ENCODE assay signal across 13 cellular contexts in the genomic region with DNA sequence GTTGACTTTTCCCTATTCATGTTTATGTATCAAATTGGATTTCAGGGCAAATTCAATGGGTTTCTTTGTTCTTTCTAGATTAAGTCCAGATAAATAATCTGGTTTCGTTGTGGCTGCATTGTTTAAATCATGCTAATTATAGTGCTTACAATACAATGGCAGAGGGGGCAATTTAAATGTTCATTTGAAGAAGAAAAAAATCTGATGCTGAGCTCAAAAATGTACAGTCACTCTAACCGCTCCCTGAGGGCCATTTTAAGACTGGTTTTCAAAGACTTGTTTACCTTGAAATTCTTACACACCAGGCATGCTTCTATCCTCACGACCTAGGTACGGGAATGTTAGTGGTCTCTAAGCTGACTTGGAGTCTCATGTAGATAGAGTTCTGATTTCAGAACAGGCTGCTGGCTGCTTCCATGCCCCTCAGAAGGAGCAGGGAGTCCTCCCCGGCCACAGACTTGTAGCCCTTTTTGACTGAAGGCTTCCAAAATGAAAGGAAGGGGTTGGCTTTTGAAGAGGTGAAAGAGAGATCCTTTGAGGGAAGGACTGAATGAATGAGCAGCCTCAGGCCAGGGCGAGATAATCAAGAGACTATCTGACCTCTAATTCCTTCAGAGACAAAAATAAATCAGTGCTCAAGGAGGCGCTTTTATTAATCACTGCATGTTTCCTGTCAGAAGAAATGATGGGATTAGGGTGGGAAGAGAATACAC.
DNase-seq lines count a peak whose midpoint lies in the region; FAIRE-seq and TF ChIP-seq lines count a peak whose summit lies in the region.
"Had no signal": no experiment of that assay in that cellular context is flagged by ENCODE, and none has a peak within 500 bp of the region (broad histone marks: within the 10 kb centered on the region; RNA-seq: fewer than 3 reads in every experiment).

No MANE protein-coding gene starts in this region.

- intact Hi-C loops in testis (cut with DNase I; ENCODE audit: low total_unique reads) = no loop called here

- 71 to 81% methylated on average over 7 of the region's 7 CpGs for WGBS in testis, 2 donors

- FAIRE-seq in astrocyte (lab: Jason Lieb, UNC) = no peak
- FAIRE-seq in frontal cortex (lab: Jason Lieb, UNC) = no peak

- no peaks in the 10 kb centered on the region for H3K27me3 ChIP-seq in BLaER1
- H3K27me3 ChIP-seq in HAP-1 (ENCODE audit: low read depth) = no peaks in the 10 kb centered on the region
- no peaks in the 10 kb centered on the region for H3K27me3 ChIP-seq in astrocyte (ENCODE audit: insufficient read depth, low read length)
- H3K27me3 ChIP-seq in testis = no peaks in the 10 kb centered on the region
- H3K27me3 ChIP-seq: gastrocnemius medialis had no signal

- no peaks in the 10 kb centered on the region for H3K79me2 ChIP-seq in astrocyte (ENCODE audit: insufficient read depth, low read length)

- H3K4me2 ChIP-seq in BLaER1 = peak overlapping the region; percentile 24
- H3K4me2 ChIP-seq in astrocyte (ENCODE audit: low read length) = peak overlapping the region; percentile 8

- H3K27ac Mint-ChIP-seq in astrocyte (ENCODE audit: unreplicated experiment) = no peak overlapping the region
- H3K27ac Mint-ChIP-seq: activated CD4-positive, alpha-beta memory T cell treated with anti-CD3 and anti-CD28 coated beads, Interleukin-2, amount 10 ng/mL, durations not matched to agents 7 days and 5 days had no signal

- no peaks in the 10 kb centered on the region for H3K9me3 Mint-ChIP-seq in astrocyte (ENCODE audit: unreplicated experiment)
- H3K9me3 Mint-ChIP-seq: activated CD4-positive, alpha-beta memory T cell treated with anti-CD3 and anti-CD28 coated beads, Interleukin-2, amount 10 ng/mL, durations not matched to agents 7 days and 5 days had no signal

- in situ Hi-C loops in HAP-1 (cut with MboI; ENCODE audit: low sequenced_read_pairs) = no loop called here

- H3K27me3 Mint-ChIP-seq in astrocyte (ENCODE audit: low read depth, unreplicated experiment) = no peaks in the 10 kb centered on the region
- H3K27me3 Mint-ChIP-seq: activated CD4-positive, alpha-beta memory T cell treated with anti-CD3 and anti-CD28 coated beads, Interleukin-2, amount 10 ng/mL, durations not matched to agents 7 days and 5 days had no signal

- H3K36me3 ChIP-seq in BLaER1 (no peaks in the 10 kb centered on the region), HAP-1 (replicated peaks) (no peaks in the 10 kb centered on the region), astrocyte (ENCODE audit: insufficient read depth, low read length) (no peaks in the 10 kb centered on the region), testis (ENCODE audit: low read depth, missing control alignments) (no peaks in the 10 kb centered on the region)
- H3K36me3 ChIP-seq: gastrocnemius medialis, thoracic aorta had no signal

- H3K4me1 Mint-ChIP-seq in astrocyte (ENCODE audit: low read depth, unreplicated experiment) = peaks cover 17% of the 10 kb centered on the region

- H3K4me1 ChIP-seq in BLaER1 = peaks cover 28% of the 10 kb centered on the region
- H3K4me1 ChIP-seq in HAP-1 = peaks cover 33% of the 10 kb centered on the region
- H3K4me1 ChIP-seq in astrocyte (ENCODE audit: insufficient read depth, low read length) = peaks cover 10% of the 10 kb centered on the region
- H3K4me1 ChIP-seq in testis = peaks cover 5% of the 10 kb centered on the region

- H3K9ac ChIP-seq in BLaER1 = no peak overlapping the region
- H3K9ac ChIP-seq in astrocyte (ENCODE audit: low read length) = no peak overlapping the region

- H3K27ac ChIP-seq in BLaER1 = peak overlapping the region; percentile 50; the same call in 1 of the 2 replicates
- no peak overlapping the region for H3K27ac ChIP-seq in astrocyte (ENCODE audit: low read depth, low read length)
- no peak overlapping the region for H3K27ac ChIP-seq in testis
- H3K27ac ChIP-seq: gastrocnemius medialis, thoracic aorta had no signal

- H4K20me1 ChIP-seq in BLaER1 (no peaks in the 10 kb centered on the region), astrocyte (ENCODE audit: insufficient read depth, low read length) (no peaks in the 10 kb centered on the region)

- no peak for TF ChIP-seq POLR2A in testis (IDR thresholded peaks at IDR 0.05)

- H3K4me3 ChIP-seq in BLaER1 = no peak overlapping the region
- no peak overlapping the region for H3K4me3 ChIP-seq in HAP-1
- no peak overlapping the region for H3K4me3 ChIP-seq in astrocyte (ENCODE audit: insufficient read depth, low read depth, low read length)
- H3K4me3 ChIP-seq in testis = no peak overlapping the region
- H3K4me3 ChIP-seq: gastrocnemius medialis, mucosa of descending colon, thoracic aorta had no signal

- TF ChIP-seq CTCF in astrocyte (IDR thresholded peaks at IDR 0.05; ENCODE audit: insufficient read depth, low read depth, low read length) (no peak), testis (IDR thresholded peaks at IDR 0.05) (no peak)

- peak overlapping the region; percentile 20 for H2AFZ ChIP-seq in astrocyte (ENCODE audit: low read depth, low read length)

- no peaks in the 10 kb centered on the region for H3K36me3 Mint-ChIP-seq in astrocyte (ENCODE audit: low read depth, unreplicated experiment)

- H3K9me3 ChIP-seq in BLaER1 (no peaks in the 10 kb centered on the region; the same call in 1 of the 2 replicates), HAP-1 (no peaks in the 10 kb centered on the region), astrocyte (ENCODE audit: insufficient read depth, low read depth, low read length) (no peaks in the 10 kb centered on the region), testis (no peaks in the 10 kb centered on the region)
- H3K9me3 ChIP-seq: gastrocnemius medialis, mucosa of descending colon, thoracic aorta had no signal

- peak; percentile 74 to 99 for DNase-seq in HAP-1 (ENCODE audit: low spot score in 2 of 2)
- DNase-seq in astrocyte (ENCODE audit: low read depth) = no peak
- peak; percentile 47 for DNase-seq in midbrain (lab: John Stamatoyannopoulos, UW)
- DNase-seq in testis = no peak
- no peak for DNase-seq in DMS79 treated with DMSO at 0.1 percent for 48 hours (lab: John Stamatoyannopoulos, UW)
- no peak for DNase-seq in frontal cortex (ENCODE audit: low spot score in 2 of 2)
- DNase-seq in middle frontal gyrus (ENCODE audit: extremely low spot score, low spot score) = no peak
- DNase-seq: activated CD4-positive, alpha-beta memory T cell treated with anti-CD3 and anti-CD28 coated beads, Interleukin-2, amount 10 ng/mL, durations not matched to agents 7 days and 5 days; gastrocnemius medialis; mucosa of descending colon; NCI-H1092 had no signal

- H3K4me3 Mint-ChIP-seq in astrocyte (ENCODE audit: unreplicated experiment) = no peak overlapping the region
- H3K4me3 Mint-ChIP-seq: activated CD4-positive, alpha-beta memory T cell treated with anti-CD3 and anti-CD28 coated beads, Interleukin-2, amount 10 ng/mL, durations not matched to agents 7 days and 5 days had no signal

Comparison
In these comparisons a context has a peak if more than half of its experiments do, and no peak if none do; other contexts are left out.
1. DNase-seq: peak in HAP-1 (2 of 2) and midbrain (single experiment); none in astrocyte (single experiment), testis (single experiment), DMS79 treated with DMSO at 0.1 percent for 48 hours (single experiment), frontal cortex (0 of 2) and middle frontal gyrus (single experiment).